Comparison of ENCODE assay signal across 9 cellular contexts in the genomic region with DNA sequence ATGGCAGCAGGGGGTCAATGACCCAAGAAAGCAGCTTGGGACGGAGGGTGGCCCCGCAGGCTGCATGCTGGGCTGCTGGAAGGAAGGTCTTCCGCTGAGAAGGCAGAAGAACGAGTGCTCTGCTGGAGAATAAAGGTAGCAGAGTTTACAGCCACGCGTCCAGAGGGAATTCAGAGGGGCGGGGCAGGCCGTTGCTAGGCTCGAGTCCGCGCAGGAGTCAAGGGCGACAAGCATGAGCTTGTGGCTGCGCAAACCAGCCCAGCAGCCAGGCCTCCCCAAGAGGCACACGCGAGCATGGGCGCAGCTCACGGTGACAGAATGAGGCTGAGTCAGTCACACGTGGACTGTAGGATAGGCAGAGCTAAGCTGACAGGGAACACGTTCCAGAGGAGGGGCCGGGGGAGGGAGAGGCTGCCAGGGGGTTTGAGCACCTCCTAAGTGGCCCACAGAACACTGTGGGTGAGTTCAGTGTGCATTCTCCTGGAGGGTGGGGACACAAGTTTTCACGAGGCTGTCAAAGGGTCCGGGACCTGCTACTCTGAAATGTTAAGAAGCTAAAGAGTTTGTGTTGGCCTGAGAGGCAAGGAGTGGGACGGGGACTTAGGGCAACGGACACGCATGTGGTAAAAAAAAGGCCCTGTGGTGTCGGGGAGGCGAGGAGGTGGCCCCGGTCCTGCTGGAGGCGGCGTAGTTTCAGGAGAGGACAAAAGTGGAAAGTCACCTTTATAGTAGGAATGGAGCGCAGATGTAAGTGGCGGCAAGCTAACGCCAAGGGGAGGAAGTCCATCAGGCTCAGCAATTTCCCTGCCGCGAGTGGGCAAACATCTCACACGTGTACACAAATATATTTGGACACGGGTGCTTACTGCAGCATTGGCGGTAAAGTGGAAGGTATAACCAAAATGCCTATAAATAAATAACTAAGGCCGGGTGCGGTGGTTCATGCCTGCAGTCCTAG. TPM values are rescaled to one million over a fixed set of nuclear protein-coding genes. Genes with fewer than 3 reads are reported as not detected.
DNase-seq lines count a peak whose midpoint lies in the region; ATAC-seq, FAIRE-seq and TF ChIP-seq lines count a peak whose summit lies in the region.
"Had no signal": no experiment of that assay in that cellular context is flagged by ENCODE, and none has a peak within 500 bp of the region (broad histone marks: within the 10 kb centered on the region; RNA-seq: fewer than 3 reads in every experiment).

No MANE protein-coding gene starts in this region.

- H3K4me3 Mint-ChIP-seq in stimulated activated memory B cell treated with anti-CD40 and anti-IgM and Interleukin-4, amounts not matched to agents 10 μg/mL and 1 μg/mL and 100 μg/mL, for 72 hours: no peak overlapping the region
- no peak overlapping the region for H3K4me3 Mint-ChIP-seq in activated naive CD8-positive, alpha-beta T cell treated with anti-CD3 and anti-CD28 coated beads for 36 hours
- no peak overlapping the region for H3K4me3 Mint-ChIP-seq in activated CD8-positive, alpha-beta T cell treated with anti-CD3 and anti-CD28 coated beads for 36 hours
- H3K4me3 Mint-ChIP-seq: naive B cell had no signal

- FAIRE-seq in bronchial epithelial cell (lab: Jason Lieb, UNC): no peak

- H3K9me3 Mint-ChIP-seq in stimulated activated memory B cell treated with anti-CD40 and anti-IgM and Interleukin-4, amounts not matched to agents 10 μg/mL and 1 μg/mL and 100 μg/mL, for 72 hours: no peaks in the 10 kb centered on the region
- no peaks in the 10 kb centered on the region for H3K9me3 Mint-ChIP-seq in activated naive CD8-positive, alpha-beta T cell treated with anti-CD3 and anti-CD28 coated beads for 36 hours
- H3K9me3 Mint-ChIP-seq in activated CD8-positive, alpha-beta T cell treated with anti-CD3 and anti-CD28 coated beads for 36 hours: no peaks in the 10 kb centered on the region

- H3K4me3 ChIP-seq in bronchial epithelial cell (ENCODE audit: low read depth, low read length): peak overlapping the region; percentile 31

- H3K36me3 Mint-ChIP-seq in stimulated activated memory B cell treated with anti-CD40 and anti-IgM and Interleukin-4, amounts not matched to agents 10 μg/mL and 1 μg/mL and 100 μg/mL, for 72 hours: no peaks in the 10 kb centered on the region
- H3K36me3 Mint-ChIP-seq in activated naive CD8-positive, alpha-beta T cell treated with anti-CD3 and anti-CD28 coated beads for 36 hours: no peaks in the 10 kb centered on the region
- no peaks in the 10 kb centered on the region for H3K36me3 Mint-ChIP-seq in activated CD8-positive, alpha-beta T cell treated with anti-CD3 and anti-CD28 coated beads for 36 hours (ENCODE audit: low read depth)
- H3K36me3 Mint-ChIP-seq: naive B cell had no signal

- H3K4me1 Mint-ChIP-seq in stimulated activated memory B cell treated with anti-CD40 and anti-IgM and Interleukin-4, amounts not matched to agents 10 μg/mL and 1 μg/mL and 100 μg/mL, for 72 hours: peaks cover 10% of the 10 kb centered on the region
- H3K4me1 Mint-ChIP-seq in activated naive CD8-positive, alpha-beta T cell treated with anti-CD3 and anti-CD28 coated beads for 36 hours: peaks cover 6% of the 10 kb centered on the region
- H3K4me1 Mint-ChIP-seq in activated CD8-positive, alpha-beta T cell treated with anti-CD3 and anti-CD28 coated beads for 36 hours (ENCODE audit: low read depth): peaks cover 7% of the 10 kb centered on the region

- no peaks in the 10 kb centered on the region for H3K27me3 ChIP-seq in bronchial epithelial cell (ENCODE audit: control insufficient read depth, insufficient read depth, low read length)

- CTCF ChIA-PET in activated CD8-positive, alpha-beta T cell treated with anti-CD3 and anti-CD28 coated beads for 36 hours (lab: Charles Lee): no interaction called here

- no peaks in the 10 kb centered on the region for H3K36me3 ChIP-seq in bronchial epithelial cell (ENCODE audit: control insufficient read depth, insufficient read depth, low read length)

- peak overlapping the region; percentile 28 for H3K27ac Mint-ChIP-seq in stimulated activated memory B cell treated with anti-CD40 and anti-IgM and Interleukin-4, amounts not matched to agents 10 μg/mL and 1 μg/mL and 100 μg/mL, for 72 hours
- H3K27ac Mint-ChIP-seq in activated naive CD8-positive, alpha-beta T cell treated with anti-CD3 and anti-CD28 coated beads for 36 hours: no peak overlapping the region
- no peak overlapping the region for H3K27ac Mint-ChIP-seq in activated CD8-positive, alpha-beta T cell treated with anti-CD3 and anti-CD28 coated beads for 36 hours

- POLR2A ChIA-PET in activated CD8-positive, alpha-beta T cell treated with anti-CD3 and anti-CD28 coated beads for 36 hours (lab: Charles Lee): no interaction called here

- intact Hi-C loops in activated CD8-positive, alpha-beta T cell treated with anti-CD3 and anti-CD28 coated beads for 36 hours (cut with micrococcal nuclease): no loop called here

- no peak for ATAC-seq in stimulated activated memory B cell treated with anti-CD40 and anti-IgM and Interleukin-4, amounts not matched to agents 10 μg/mL and 1 μg/mL and 100 μg/mL, for 72 hours
- ATAC-seq in HG02981 (IDR thresholded peaks at IDR 0.05; ENCODE audit: unreplicated experiment): no peak
- ATAC-seq in activated CD8-positive, alpha-beta T cell treated with anti-CD3 and anti-CD28 coated beads for 36 hours: no peak

- no peaks in the 10 kb centered on the region for H3K27me3 Mint-ChIP-seq in stimulated activated memory B cell treated with anti-CD40 and anti-IgM and Interleukin-4, amounts not matched to agents 10 μg/mL and 1 μg/mL and 100 μg/mL, for 72 hours
- no peaks in the 10 kb centered on the region for H3K27me3 Mint-ChIP-seq in activated naive CD8-positive, alpha-beta T cell treated with anti-CD3 and anti-CD28 coated beads for 36 hours
- no peaks in the 10 kb centered on the region for H3K27me3 Mint-ChIP-seq in activated CD8-positive, alpha-beta T cell treated with anti-CD3 and anti-CD28 coated beads for 36 hours

- DNase-seq in DMS 273 treated with DMSO at 0.1 percent for 48 hours (lab: John Stamatoyannopoulos, UW) (peak; percentile 73), NCI-H2107 treated with DMSO at 0.1 percent for 48 hours (lab: John Stamatoyannopoulos, UW; ENCODE audit: unreplicated experiment) (peak; percentile 70), bronchial epithelial cell (ENCODE audit: low read depth) (peak; percentile 98), kidney glomerular epithelial cell (lab: John Stamatoyannopoulos, UW) (peak; percentile 52)
- DNase-seq in activated naive CD8-positive, alpha-beta T cell treated with anti-CD3 and anti-CD28 coated beads for 36 hours: no peak
- DNase-seq in activated CD8-positive, alpha-beta T cell treated with anti-CD3 and anti-CD28 coated beads for 36 hours: no peak
- DNase-seq: naive B cell had no signal

- TF ChIP-seq CTCF in bronchial epithelial cell (IDR thresholded peaks at IDR 0.05; ENCODE audit: insufficient read depth, low read length, severe bottlenecking): peak; percentile 16
- no peak for TF ChIP-seq CTCF in activated CD8-positive, alpha-beta T cell treated with anti-CD3 and anti-CD28 coated beads for 36 hours (IDR thresholded peaks at IDR 0.05)

RNA-seq across cellular contexts. Expression of a gene that starts 17.7 kb away (rescaled TPM):
- 2.4 and 5.6 TPM in 2 replicates for total RNA-seq in bronchial epithelial cell
- total RNA-seq in activated naive CD8-positive, alpha-beta T cell treated with anti-CD3 and anti-CD28 coated beads for 36 hours: 10 to 100 TPM in 1 of 2 experiments, 1 to 10 TPM in 1; 9.5 to 10.3 TPM
- total RNA-seq in activated CD8-positive, alpha-beta T cell treated with anti-CD3 and anti-CD28 coated beads for 36 hours: 10 to 100 TPM in 1 of 2 experiments, 1 to 10 TPM in 1; 8.9 to 10.5 TPM

RNA-seq across cellular contexts. Expression of a gene that starts 42.9 kb away (rescaled TPM):
- not detected in 2 replicates for total RNA-seq in bronchial epithelial cell
- not detected for total RNA-seq in activated naive CD8-positive, alpha-beta T cell treated with anti-CD3 and anti-CD28 coated beads for 36 hours
- total RNA-seq in activated CD8-positive, alpha-beta T cell treated with anti-CD3 and anti-CD28 coated beads for 36 hours: not detected

Comparison
In these comparisons a context has a peak if more than half of its experiments do, and no peak if none do; other contexts are left out.
1. DNase-seq: peak in DMS 273 treated with DMSO at 0.1 percent for 48 hours (single experiment), NCI-H2107 treated with DMSO at 0.1 percent for 48 hours (single experiment), bronchial epithelial cell (single experiment) and kidney glomerular epithelial cell (single experiment); none in activated naive CD8-positive, alpha-beta T cell treated with anti-CD3 and anti-CD28 coated beads for 36 hours (single experiment) and activated CD8-positive, alpha-beta T cell treated with anti-CD3 and anti-CD28 coated beads for 36 hours (single experiment).